In the genomic region with DNA sequence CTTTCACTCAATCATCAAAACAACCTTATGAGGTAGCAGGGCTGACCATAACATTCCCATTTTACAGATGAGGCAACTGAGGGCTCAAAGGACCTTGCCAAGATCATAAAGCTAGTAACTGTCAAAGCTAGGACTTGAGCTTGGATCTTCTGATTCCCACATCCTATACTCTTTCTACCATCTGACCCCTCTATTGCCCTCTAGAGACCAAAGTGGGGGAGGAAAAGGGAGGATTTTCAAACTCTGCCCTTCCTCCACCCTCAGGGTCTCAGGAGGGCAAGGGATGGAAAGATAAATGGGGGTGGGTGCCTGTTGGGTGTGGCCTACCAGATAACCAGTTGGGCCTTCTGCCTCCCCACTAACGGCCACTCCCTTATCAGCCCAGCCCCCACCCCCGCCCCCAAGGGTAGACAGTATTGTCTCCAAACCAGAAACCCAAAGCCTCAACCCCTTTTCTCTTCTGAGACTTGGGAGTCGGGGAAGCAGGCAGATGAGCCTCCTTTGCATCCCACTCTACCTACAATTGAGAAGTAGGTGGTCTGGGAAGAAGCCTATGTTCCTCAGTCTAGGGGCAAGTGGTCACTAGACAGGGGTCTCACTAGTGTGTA, we compare ENCODE assay signal across 10 cellular contexts. TPM values are rescaled to one million over a fixed set of nuclear protein-coding genes. Genes with fewer than 3 reads are reported as not detected.
DNase-seq lines count a peak whose midpoint lies in the region; ATAC-seq, FAIRE-seq and TF ChIP-seq lines count a peak whose summit lies in the region.
"Had no signal": no experiment of that assay in that cellular context is flagged by ENCODE, and none has a peak within 500 bp of the region (broad histone marks: within the 10 kb centered on the region; RNA-seq: fewer than 3 reads in every experiment).

No MANE protein-coding gene starts in this region.

- H3K9me3 ChIP-seq in small intestine (ENCODE audit: control insufficient read depth, low read depth): no peaks in the 10 kb centered on the region
- H3K9me3 ChIP-seq: SJCRH30 had no signal

- H3K4me3 ChIP-seq in brain microvascular endothelial cell (ENCODE audit: low read depth, low read length) (no peak overlapping the region), small intestine (ENCODE audit: low read depth in 1 of 2, low read length in 2 of 2) (no peak overlapping the region)
- H3K4me3 ChIP-seq: SJCRH30 had no signal

- H3K9me3 Mint-ChIP-seq in naive thymus-derived CD8-positive, alpha-beta T cell: no peaks in the 10 kb centered on the region

- H3K4me1 Mint-ChIP-seq in naive thymus-derived CD8-positive, alpha-beta T cell: peaks cover 26 to 63% (median 52%) of the 10 kb centered on the region in 4 donors

- peak overlapping the region in 9 of 10 donors; percentile 5 to 95 (median 88) for H3K4me3 Mint-ChIP-seq in naive thymus-derived CD8-positive, alpha-beta T cell

- H3K27ac Mint-ChIP-seq in naive thymus-derived CD8-positive, alpha-beta T cell: peak overlapping the region in 8 of 10 donors; percentile 4 to 93 (median 32)

- in situ Hi-C loops in brain microvascular endothelial cell (cut with HindIII; ENCODE audit: low pct_ligation_motif_present, low sequenced_read_pairs): no loop called here

- POLR2A ChIA-PET in naive thymus-derived CD8-positive, alpha-beta T cell (lab: Charles Lee): interaction anchor here (0.9 to 1.4 kb wide), 4 partner anchors 8 to 47 kb away, joined by 3 to 4 read pairs (median 4); a partner anchor contains a TSS

- peaks cover 2 to 12% of the 10 kb centered on the region in 2 donors for H3K4me1 ChIP-seq in small intestine (ENCODE audit: control insufficient read depth in 2 of 2, insufficient read depth in 1 of 2, low read depth in 1 of 2, low read length in 1 of 2)

- H3K36me3 ChIP-seq in brain microvascular endothelial cell (replicated peaks): peaks cover 40% of the 10 kb centered on the region
- peaks cover 22% of the 10 kb centered on the region in 2 donors for H3K36me3 ChIP-seq in small intestine (ENCODE audit: control insufficient read depth in 2 of 2, insufficient read depth in 2 of 2, low read length in 2 of 2)

- ATAC-seq in naive thymus-derived CD8-positive, alpha-beta T cell: no peak
- ATAC-seq in GM19395 (IDR thresholded peaks at IDR 0.05; ENCODE audit: unreplicated experiment): no peak

- 48 to 57% (median 52%) methylated on average over 3 of the region's 3 CpGs for WGBS in small intestine, 3 donors

- no peaks in the 10 kb centered on the region for H3K27me3 ChIP-seq in brain microvascular endothelial cell (replicated peaks)
- H3K27me3 ChIP-seq in small intestine (ENCODE audit: control insufficient read depth in 2 of 2, insufficient read depth in 2 of 2, low read length in 2 of 2): no peaks in the 10 kb centered on the region
- H3K27me3 ChIP-seq: SJCRH30 had no signal

- FAIRE-seq in small intestine (lab: Jason Lieb, UNC): no peak

- TF ChIP-seq CTCF in brain microvascular endothelial cell (IDR thresholded peaks at IDR 0.05; ENCODE audit: low read depth, low read length, missing control alignments): peak; percentile 39

- no peak overlapping the region for H3K27ac ChIP-seq in brain microvascular endothelial cell
- H3K27ac ChIP-seq in small intestine (ENCODE audit: low read depth in 1 of 2, low read length in 1 of 2): no peak overlapping the region
- H3K27ac ChIP-seq: SJCRH30 had no signal

- H3K36me3 Mint-ChIP-seq in naive thymus-derived CD8-positive, alpha-beta T cell: peaks cover 0 to 43% (median 12%) of the 10 kb centered on the region in 3 donors

- H3K27me3 Mint-ChIP-seq in naive thymus-derived CD8-positive, alpha-beta T cell: no peaks in the 10 kb centered on the region

- DNase-seq in ELF-1 (ENCODE audit: low read depth, low spot score) (peak; percentile 53), LHCN-M2 (ENCODE audit: low read depth) (peak; percentile 31), brain microvascular endothelial cell (no peak), small intestine (no peak), COR-L47 (lab: John Stamatoyannopoulos, UW) (no peak)
- DNase-seq in naive thymus-derived CD8-positive, alpha-beta T cell: no peak
- no peak for DNase-seq in effector CD4-positive, alpha-beta T cell
- DNase-seq: amniotic stem cell had no signal

RNA-seq across cellular contexts. Expression of a gene that starts 7.9 kb away (rescaled TPM):
- total RNA-seq in LHCN-M2 (2014; rRNA removed): 27.8 and 35.1 TPM in 2 replicates
- 37.3 TPM for polyA plus RNA-seq in LHCN-M2 (2012)
- total RNA-seq in naive thymus-derived CD8-positive, alpha-beta T cell: 100 to 1,000 TPM; 149 to 156 TPM
- polyA plus RNA-seq in naive thymus-derived CD8-positive, alpha-beta T cell: 10 to 100 TPM; 29.2 to 45.1 (median 40.7) TPM
- 10 to 100 TPM; 11.9 to 21.7 (median 11.9) TPM for polyA plus RNA-seq in small intestine

RNA-seq across cellular contexts. Expression of a gene that starts 20.5 kb away (rescaled TPM):
- total RNA-seq in LHCN-M2 (2014; rRNA removed): 23.1 and 26.0 TPM in 2 replicates
- polyA plus RNA-seq in LHCN-M2 (2012): 17.5 TPM
- 10 to 100 TPM; 42.4 to 45.1 TPM for total RNA-seq in naive thymus-derived CD8-positive, alpha-beta T cell
- 10 to 100 TPM in 2 of 3 donors, 1 to 10 TPM in 1; 6.2 to 23.7 (median 13.5) TPM for polyA plus RNA-seq in naive thymus-derived CD8-positive, alpha-beta T cell
- 10 to 100 TPM in 1 of 3 donors, 1 to 10 TPM in 2; 4.5 to 15.5 (median 8.4) TPM for polyA plus RNA-seq in small intestine

RNA-seq across cellular contexts. Expression of a gene that starts 39.9 kb away (rescaled TPM):
- total RNA-seq in LHCN-M2 (2014; rRNA removed): 76.7 and 96.6 TPM in 2 replicates
- 32.9 TPM for polyA plus RNA-seq in LHCN-M2 (2012)
- total RNA-seq in naive thymus-derived CD8-positive, alpha-beta T cell: 10 to 100 TPM; 64.0 to 71.2 TPM
- 10 to 100 TPM; 44.1 to 87.9 (median 74.0) TPM for polyA plus RNA-seq in naive thymus-derived CD8-positive, alpha-beta T cell
- polyA plus RNA-seq in small intestine: 10 to 100 TPM; 12.7 to 48.9 (median 19.7) TPM

RNA-seq across cellular contexts. Expression of a gene that starts 47.2 kb away (rescaled TPM):
- total RNA-seq in LHCN-M2 (2014; rRNA removed): 56.7 and 69.3 TPM in 2 replicates
- polyA plus RNA-seq in LHCN-M2 (2012): 18.8 TPM
- 10 to 100 TPM; 21.2 to 22.0 TPM for total RNA-seq in naive thymus-derived CD8-positive, alpha-beta T cell
- polyA plus RNA-seq in naive thymus-derived CD8-positive, alpha-beta T cell: 10 to 100 TPM; 14.6 to 22.0 (median 16.8) TPM
- polyA plus RNA-seq in small intestine: 10 to 100 TPM; 13.0 to 13.6 (median 13.4) TPM

RNA-seq across cellular contexts. Expression of a gene that starts 56.3 kb away (rescaled TPM):
- total RNA-seq in LHCN-M2 (2014; rRNA removed): 6.9 and 8.1 TPM in 2 replicates
- 12.5 TPM for polyA plus RNA-seq in LHCN-M2 (2012)
- 10 to 100 TPM; 29.9 to 30.2 TPM for total RNA-seq in naive thymus-derived CD8-positive, alpha-beta T cell
- 10 to 100 TPM; 19.9 to 23.1 (median 21.7) TPM for polyA plus RNA-seq in naive thymus-derived CD8-positive, alpha-beta T cell
- polyA plus RNA-seq in small intestine: 10 to 100 TPM; 14.1 to 19.1 (median 17.0) TPM

Comparison
In these comparisons a context has a peak if more than half of its experiments do, and no peak if none do; other contexts are left out.
1. DNase-seq: peak in ELF-1 (single experiment) and LHCN-M2 (single experiment); none in brain microvascular endothelial cell (single experiment), naive thymus-derived CD8-positive, alpha-beta T cell (0 of 10), small intestine (single experiment), effector CD4-positive, alpha-beta T cell (single experiment) and COR-L47 (single experiment).